8 cellular contexts compared by ENCODE assay signal in genomic region chr9:33924978-33925797, GRCh38.
DNase-seq lines count a peak whose midpoint lies in the region; ATAC-seq and TF ChIP-seq lines count a peak whose summit lies in the region.

No MANE protein-coding gene starts in this region.

- H3K27me3 ChIP-seq in kidney epithelial cell (ENCODE audit: control insufficient read depth, insufficient read depth, low read length), result no peaks in the 10 kb centered on the region

- no peak for ATAC-seq in HG02759 (IDR thresholded peaks at IDR 0.05; ENCODE audit: unreplicated experiment)
- no peak for ATAC-seq in HG02852 (IDR thresholded peaks at IDR 0.05; ENCODE audit: unreplicated experiment)

- H3K4me3 ChIP-seq in kidney epithelial cell (ENCODE audit: low read depth, low read length), result no peak overlapping the region

- DNase-seq in AG20443 (ENCODE audit: low spot score) (peak; percentile 83), GM10266 (ENCODE audit: extremely low spot score) (peak; percentile 24), NOMO-1 treated with dmso at 0.1 percent for 144 hours (lab: John Stamatoyannopoulos, UW; ENCODE audit: unreplicated experiment) (peak; percentile 11), cerebellum (ENCODE audit: low spot score) (peak; percentile 61), kidney epithelial cell (ENCODE audit: low read depth) (peak; percentile 14)

- peaks cover 9% of the 10 kb centered on the region for H3K36me3 ChIP-seq in kidney epithelial cell (ENCODE audit: control insufficient read depth, insufficient read depth, low read length)

- peak; percentile 42 for TF ChIP-seq CTCF in GM10266 (IDR thresholded peaks at IDR 0.05; ENCODE audit: control insufficient read depth, insufficient read depth, low read depth, missing control alignments)
- peak; percentile 67 for TF ChIP-seq CTCF in kidney epithelial cell (IDR thresholded peaks at IDR 0.05; ENCODE audit: insufficient read depth, low read length, poor library complexity, severe bottlenecking)

- peak overlapping the region; percentile 69 for H3K27ac ChIP-seq in temporal lobe (ENCODE audit: low read depth, low read length)

Comparison
In these comparisons a context has a peak if more than half of its experiments do, and no peak if none do; other contexts are left out.
1. DNase-seq: peak in every context shown above with its lines; median percentile 83 in AG20443; 61 in cerebellum; 24 in GM10266; 14 in kidney epithelial cell; 11 in NOMO-1 treated with dmso at 0.1 percent for 144 hours.